Comparison of ENCODE assay signal across 2 cellular contexts in the genomic region with DNA sequence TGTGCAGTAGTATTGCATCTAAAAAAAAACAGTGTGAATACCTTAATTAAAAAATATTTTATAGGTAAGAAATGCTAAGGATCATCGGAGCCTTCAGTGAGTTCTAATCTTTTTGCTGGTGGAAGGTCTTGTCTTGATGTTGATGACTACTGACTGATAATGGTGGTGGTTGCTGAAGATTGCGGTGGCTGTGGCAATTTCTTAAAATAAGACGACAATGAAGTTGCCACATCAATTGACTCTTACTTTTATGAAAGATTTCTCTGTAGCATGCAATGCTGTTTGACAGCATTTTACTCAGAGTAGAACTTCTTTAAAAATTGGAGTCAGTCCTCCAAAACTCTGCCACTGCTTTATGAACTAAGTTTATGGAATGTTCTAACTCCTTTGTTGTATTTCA.
TF ChIP-seq lines count a peak whose summit lies in the region.

No MANE protein-coding gene starts in this region.

TF ChIP-seq in A549, 52 proteins besides CTCF, POLR2A, EP300 and RAD21:
- TF ChIP-seq HOXA7 (CRISPR knock-in tag; IDR thresholded peaks at IDR 0.05), result no peak
- no peak for TF ChIP-seq CBX8 (IDR thresholded peaks at IDR 0.05)
- TF ChIP-seq HEYL (CRISPR knock-in tag; IDR thresholded peaks at IDR 0.05), result no peak
- TF ChIP-seq ZC3H11A (IDR thresholded peaks at IDR 0.05), result no peak

TF ChIP-seq in HepG2, 621 proteins besides CTCF, POLR2A, EP300 and RAD21:
- TF ChIP-seq, protein P1, sequence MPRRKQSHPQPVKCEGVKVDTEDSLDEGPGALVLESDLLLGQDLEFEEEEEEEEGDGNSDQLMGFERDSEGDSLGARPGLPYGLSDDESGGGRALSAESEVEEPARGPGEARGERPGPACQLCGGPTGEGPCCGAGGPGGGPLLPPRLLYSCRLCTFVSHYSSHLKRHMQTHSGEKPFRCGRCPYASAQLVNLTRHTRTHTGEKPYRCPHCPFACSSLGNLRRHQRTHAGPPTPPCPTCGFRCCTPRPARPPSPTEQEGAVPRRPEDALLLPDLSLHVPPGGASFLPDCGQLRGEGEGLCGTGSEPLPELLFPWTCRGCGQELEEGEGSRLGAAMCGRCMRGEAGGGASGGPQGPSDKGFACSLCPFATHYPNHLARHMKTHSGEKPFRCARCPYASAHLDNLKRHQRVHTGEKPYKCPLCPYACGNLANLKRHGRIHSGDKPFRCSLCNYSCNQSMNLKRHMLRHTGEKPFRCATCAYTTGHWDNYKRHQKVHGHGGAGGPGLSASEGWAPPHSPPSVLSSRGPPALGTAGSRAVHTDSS (CRISPR knock-in tag; conservative IDR thresholded peaks at IDR 0.05), result no peak
- TF ChIP-seq ZNF841 (CRISPR knock-in tag; IDR thresholded peaks at IDR 0.05; ENCODE audit: borderline replicate concordance) (no peak), TEAD2 (CRISPR knock-in tag; IDR thresholded peaks at IDR 0.05) (no peak), GABPB1 (CRISPR knock-in tag; IDR thresholded peaks at IDR 0.05) (no peak), ZNF350 (CRISPR knock-in tag; IDR thresholded peaks at IDR 0.05; ENCODE audit: borderline replicate concordance, low read depth) (no peak), HNRNPL (IDR thresholded peaks at IDR 0.05; ENCODE audit: low read depth, low read length) (no peak)
- TF ChIP-seq, protein P2, sequence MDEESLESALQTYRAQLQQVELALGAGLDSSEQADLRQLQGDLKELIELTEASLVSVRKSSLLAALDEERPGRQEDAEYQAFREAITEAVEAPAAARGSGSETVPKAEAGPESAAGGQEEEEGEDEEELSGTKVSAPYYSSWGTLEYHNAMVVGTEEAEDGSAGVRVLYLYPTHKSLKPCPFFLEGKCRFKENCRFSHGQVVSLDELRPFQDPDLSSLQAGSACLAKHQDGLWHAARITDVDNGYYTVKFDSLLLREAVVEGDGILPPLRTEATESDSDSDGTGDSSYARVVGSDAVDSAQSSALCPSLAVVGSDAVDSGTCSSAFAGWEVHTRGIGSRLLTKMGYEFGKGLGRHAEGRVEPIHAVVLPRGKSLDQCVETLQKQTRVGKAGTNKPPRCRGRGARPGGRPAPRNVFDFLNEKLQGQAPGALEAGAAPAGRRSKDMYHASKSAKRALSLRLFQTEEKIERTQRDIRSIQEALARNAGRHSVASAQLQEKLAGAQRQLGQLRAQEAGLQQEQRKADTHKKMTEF (CRISPR knock-in tag; IDR thresholded peaks at IDR 0.05), result no peak
